14 cellular contexts compared by ENCODE assay signal in the genomic region with DNA sequence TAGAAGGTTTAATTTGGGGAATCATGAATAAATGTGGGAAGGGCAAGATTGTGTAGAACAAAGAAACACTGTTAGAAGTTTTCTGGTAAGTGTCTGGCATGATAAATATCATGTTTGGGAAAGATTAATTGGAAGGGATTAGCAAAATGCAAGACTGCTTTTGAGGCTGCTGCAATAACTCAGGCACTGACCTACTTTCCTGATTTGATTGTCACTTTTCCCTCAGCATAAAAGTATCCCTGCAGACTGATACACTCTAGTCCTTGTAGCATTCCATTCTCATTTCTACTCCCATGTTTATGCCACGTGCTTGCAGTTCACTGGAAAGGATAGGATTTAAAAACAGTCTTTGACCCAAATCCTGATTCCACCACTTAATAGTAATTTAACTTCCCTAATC.
"Had no signal": no experiment of that assay in that cellular context is flagged by ENCODE, and none has a peak within 500 bp of the region (broad histone marks: within the 10 kb centered on the region; RNA-seq: fewer than 3 reads in every experiment).

No MANE protein-coding gene starts in this region.

- H3K9me3 Mint-ChIP-seq: activated naive CD4-positive, alpha-beta T cell treated with anti-CD3 and anti-CD28 coated beads, Interleukin-2, amount 50 U/mL, for 24 hours; nephron progenitor cell had no signal

- DNase-seq: activated effector memory CD4-positive, alpha-beta T cell treated with Interleukin-2 at 50 U/mL for 16 hours; activated T-cell treated with anti-CD3 and anti-CD28 coated beads, Interleukin-2, amount 50 U/mL, for 1 hour; amniotic stem cell; brain microvascular endothelial cell; dermis blood vessel endothelial cell; glutamatergic neuron; immature natural killer cell; nephron progenitor cell; psoas muscle; stomach; T-helper 2 cell had no signal

- ATAC-seq: activated CD4-positive, CD25-positive, alpha-beta regulatory T cell treated with anti-CD3 and anti-CD28 coated beads, Interleukin-2, amount 50 U/mL, for 24 hours; psoas muscle had no signal

- H3K4me3 ChIP-seq: psoas muscle, stomach had no signal

- H3K4me1 ChIP-seq: psoas muscle had no signal

- H3K4me1 Mint-ChIP-seq: activated naive CD4-positive, alpha-beta T cell treated with anti-CD3 and anti-CD28 coated beads, Interleukin-2, amount 50 U/mL, for 24 hours; immature natural killer cell; memory B cell; nephron progenitor cell had no signal

- H3K36me3 Mint-ChIP-seq: activated naive CD4-positive, alpha-beta T cell treated with anti-CD3 and anti-CD28 coated beads, Interleukin-2, amount 50 U/mL, for 24 hours; immature natural killer cell; memory B cell had no signal

- H3K9me3 ChIP-seq: psoas muscle, stomach had no signal

- H3K27ac Mint-ChIP-seq: activated naive CD4-positive, alpha-beta T cell treated with anti-CD3 and anti-CD28 coated beads, Interleukin-2, amount 50 U/mL, for 24 hours; immature natural killer cell; memory B cell; nephron progenitor cell had no signal

- H3K27me3 ChIP-seq: brain microvascular endothelial cell, stomach had no signal

- H3K36me3 ChIP-seq: brain microvascular endothelial cell, stomach had no signal

- H3K27me3 Mint-ChIP-seq: activated naive CD4-positive, alpha-beta T cell treated with anti-CD3 and anti-CD28 coated beads, Interleukin-2, amount 50 U/mL, for 24 hours; memory B cell had no signal

- H3K4me3 Mint-ChIP-seq: activated naive CD4-positive, alpha-beta T cell treated with anti-CD3 and anti-CD28 coated beads, Interleukin-2, amount 50 U/mL, for 24 hours; immature natural killer cell; memory B cell; nephron progenitor cell had no signal

- H3K27ac ChIP-seq: brain microvascular endothelial cell, psoas muscle, stomach had no signal
